Comparison of ENCODE assay signal across 8 cellular contexts in genomic region chr2:87338998-87339397, GRCh38.
DNase-seq lines count a peak whose midpoint lies in the region; ATAC-seq, FAIRE-seq and TF ChIP-seq lines count a peak whose summit lies in the region.
"Not testable (repeated sequence)": the region's sequence is repeated elsewhere in the genome, so short reads cannot be mapped to it uniquely, and the experiment has no call there.

No MANE protein-coding gene starts in this region.

- H3K9me3 ChIP-seq in astrocyte (ENCODE audit: insufficient read depth, low read depth, low read length); pancreas; aorta (ENCODE audit: control insufficient read depth, low read length): not testable (repeated sequence)

- H3K79me2 ChIP-seq in astrocyte (ENCODE audit: insufficient read depth, low read length), result not testable (repeated sequence)

- not testable (repeated sequence) for H3K4me1 ChIP-seq in astrocyte (ENCODE audit: insufficient read depth, low read length); pancreas; aorta (ENCODE audit: control insufficient read depth in 1 of 2, insufficient read depth in 2 of 2, low read length in 2 of 2)

- WGBS in pancreas, 2 donors, result 6 to 10% methylated on average over 1 of the region's 1 CpG
- 0 to 1% methylated on average over 1 of the region's 1 CpG for WGBS in aorta, 2 donors

- peak; percentile 22 for DNase-seq in GM04503 (ENCODE audit: low read depth)
- DNase-seq in M059J (ENCODE audit: low read depth), result peak; percentile 73
- DNase-seq in activated CD4-positive, alpha-beta T cell treated with anti-CD3 and anti-CD28 coated beads, Interleukin-2, amount 10 ng/mL, durations not matched to agents 7 days and 5 days; left ventricle myocardium superior; pancreas; aorta: not testable (repeated sequence)
- DNase-seq in astrocyte (ENCODE audit: low read depth), result peak; percentile 56
- peak; percentile 60 for DNase-seq in fibroblast of gingiva (ENCODE audit: low read depth)

- not testable (repeated sequence) for H3K4me3 Mint-ChIP-seq in activated CD4-positive, alpha-beta T cell treated with anti-CD3 and anti-CD28 coated beads, Interleukin-2, amount 10 ng/mL, durations not matched to agents 7 days and 5 days; astrocyte (ENCODE audit: unreplicated experiment)

- intact Hi-C loops in left ventricle myocardium superior (cut with micrococcal nuclease); pancreas (cut with DNase I); aorta (cut with DNase I): not testable (repeated sequence)

- H3K27me3 ChIP-seq in astrocyte (ENCODE audit: insufficient read depth, low read length); pancreas; aorta (ENCODE audit: control insufficient read depth in 1 of 2, insufficient read depth in 2 of 2, low read length in 1 of 2): not testable (repeated sequence)

- H2AFZ ChIP-seq in astrocyte (ENCODE audit: low read depth, low read length), result not testable (repeated sequence)

- not testable (repeated sequence) for H3K9me3 Mint-ChIP-seq in activated CD4-positive, alpha-beta T cell treated with anti-CD3 and anti-CD28 coated beads, Interleukin-2, amount 10 ng/mL, durations not matched to agents 7 days and 5 days; astrocyte (ENCODE audit: unreplicated experiment)

- not testable (repeated sequence) for H3K27me3 Mint-ChIP-seq in activated CD4-positive, alpha-beta T cell treated with anti-CD3 and anti-CD28 coated beads, Interleukin-2, amount 10 ng/mL, durations not matched to agents 7 days and 5 days; astrocyte (ENCODE audit: low read depth, unreplicated experiment)

- CTCF ChIA-PET in activated CD4-positive, alpha-beta T cell treated with anti-CD3 and anti-CD28 coated beads, Interleukin-2, amount 10 ng/mL, durations not matched to agents 7 days and 5 days (lab: Charles Lee), result not testable (repeated sequence)

- FAIRE-seq in astrocyte (lab: Jason Lieb, UNC); pancreas (lab: Jason Lieb, UNC): not testable (repeated sequence)

- not testable (repeated sequence) for H3K36me3 ChIP-seq in astrocyte (ENCODE audit: insufficient read depth, low read length); pancreas; aorta (ENCODE audit: control insufficient read depth in 1 of 2, insufficient read depth in 2 of 2, low read length in 1 of 2)

- not testable (repeated sequence) for H3K4me3 ChIP-seq in astrocyte (ENCODE audit: insufficient read depth, low read depth, low read length); pancreas; aorta (ENCODE audit: low read length in 2 of 2)

- H3K27ac ChIP-seq in astrocyte (ENCODE audit: low read depth, low read length); pancreas; aorta (ENCODE audit: low read depth in 1 of 2, low read length in 2 of 2): not testable (repeated sequence)

- H3K36me3 Mint-ChIP-seq in activated CD4-positive, alpha-beta T cell treated with anti-CD3 and anti-CD28 coated beads, Interleukin-2, amount 10 ng/mL, durations not matched to agents 7 days and 5 days (ENCODE audit: low read depth); astrocyte (ENCODE audit: low read depth, unreplicated experiment): not testable (repeated sequence)

- peak overlapping the region; percentile 41 for H3K27ac Mint-ChIP-seq in activated CD4-positive, alpha-beta T cell treated with anti-CD3 and anti-CD28 coated beads, Interleukin-2, amount 10 ng/mL, durations not matched to agents 7 days and 5 days
- H3K27ac Mint-ChIP-seq in astrocyte (ENCODE audit: unreplicated experiment), result not testable (repeated sequence)

- TF ChIP-seq CTCF in astrocyte (IDR thresholded peaks at IDR 0.05; ENCODE audit: insufficient read depth, low read depth, low read length); pancreas (IDR thresholded peaks at IDR 0.05): not testable (repeated sequence)

- ATAC-seq in left ventricle myocardium superior (peak; percentile 55), pancreas (peak in 3 of 4 donors; percentile 73 to 92 (median 81)), aorta (ENCODE audit: low FRiP score) (peak; percentile 82)

- H3K4me2 ChIP-seq in astrocyte (ENCODE audit: low read length), result not testable (repeated sequence)

- POLR2A ChIA-PET in activated CD4-positive, alpha-beta T cell treated with anti-CD3 and anti-CD28 coated beads, Interleukin-2, amount 10 ng/mL, durations not matched to agents 7 days and 5 days (lab: Charles Lee), result not testable (repeated sequence)

- not testable (repeated sequence) for H4K20me1 ChIP-seq in astrocyte (ENCODE audit: insufficient read depth, low read length)

- not testable (repeated sequence) for H3K9ac ChIP-seq in astrocyte (ENCODE audit: low read length)

- H3K4me1 Mint-ChIP-seq in activated CD4-positive, alpha-beta T cell treated with anti-CD3 and anti-CD28 coated beads, Interleukin-2, amount 10 ng/mL, durations not matched to agents 7 days and 5 days, result peaks cover 21% of the 10 kb centered on the region
- H3K4me1 Mint-ChIP-seq in astrocyte (ENCODE audit: low read depth, unreplicated experiment), result not testable (repeated sequence)
